In genomic region chr6:34556031-34556471, GRCh38 we compare ENCODE assay signal across 13 cellular contexts. TPM values are rescaled to one million over a fixed set of nuclear protein-coding genes. Genes with fewer than 3 reads are reported as not detected.
DNase-seq lines count a peak whose midpoint lies in the region; ATAC-seq and TF ChIP-seq lines count a peak whose summit lies in the region.
"Had no signal": no experiment of that assay in that cellular context is flagged by ENCODE, and none has a peak within 500 bp of the region (broad histone marks: within the 10 kb centered on the region; RNA-seq: fewer than 3 reads in every experiment).

TSS of gene SPDEF (minus strand) at chr6:34556329. CDS start at chr6:34544455, 11,874 bp downstream.

- no peak for DNase-seq in HCT116 (ENCODE audit: low read depth, low spot score)
- DNase-seq in RWPE2 (ENCODE audit: low spot score) = no peak
- peak; percentile 61 for DNase-seq in kidney tubule cell (ENCODE audit: low spot score)
- peak; percentile 71 for DNase-seq in stomach
- DNase-seq in AG20443 (ENCODE audit: low spot score) = no peak
- no peak for DNase-seq in central memory CD4-positive, alpha-beta T cell
- no peak for DNase-seq in right cardiac atrium
- DNase-seq: CD8-positive, alpha-beta T cell; GM23248; stimulated activated CD4-positive, alpha-beta T cell treated with anti-CD3 and anti-CD28 coated beads, Interleukin-4, amount 100 ng/mL, for 24 hours had no signal

- POLR2A ChIA-PET in HCT116 (lab: Charles Lee) = no interaction called here

- intact Hi-C loops in HCT116 (cut with micrococcal nuclease) (no loop called here), stomach (cut with DNase I; ENCODE audit: low total_unique reads) (no loop called here), right cardiac atrium (cut with DNase I) (no loop called here)

- RAD21 ChIA-PET in HCT116 (lab: Charles Lee; ENCODE audit: low non-redundant PET in 1 of 2, low total read pairs in 2 of 2, uncharacterized antibody in 2 of 2, unreplicated experiment in 2 of 2) = no interaction called here

- no peak within 1 kb of the TSS for H3K27ac ChIP-seq in HCT116 (ENCODE audit: low read depth, low read length)
- H3K27ac ChIP-seq in RWPE2 (ENCODE audit: poor library complexity, severe bottlenecking) = peak within 1 kb of the TSS; percentile 26
- H3K27ac ChIP-seq in stomach = peak within 1 kb of the TSS; percentile 69 to 88 (median 82)
- no peak within 1 kb of the TSS for H3K27ac ChIP-seq in right cardiac atrium (ENCODE audit: low read length)
- H3K27ac ChIP-seq: GM23248 had no signal

- CTCF ChIA-PET in HCT116 (lab: Charles Lee) = no interaction called here

- 22 to 50% (median 29%) methylated on average over 3 to 6 of the region's 6 CpGs for WGBS in stomach, 5 donors
- 56% methylated on average over 6 of the region's 6 CpGs for WGBS in right cardiac atrium

- H3K4me3 ChIP-seq in HCT116 (replicated peaks in 1 of 2; ENCODE audit: low read depth in 1 of 2, low read length in 2 of 2) (no peak within 1 kb of the TSS), RWPE2 (ENCODE audit: severe bottlenecking) (peak within 1 kb of the TSS; percentile 4), stomach (peak within 1 kb of the TSS; percentile 35 to 53 (median 43)), right cardiac atrium (ENCODE audit: low read length) (no peak within 1 kb of the TSS)
- H3K4me3 ChIP-seq: GM23248 had no signal

- H3K4me1 ChIP-seq in HCT116 (ENCODE audit: control insufficient read depth in 1 of 2, insufficient read depth in 2 of 2, low read length in 2 of 2) (peaks cover 0 to 8% of the 10 kb centered on the region in 2 experiments; a peak in 2 of 4 replicates), RWPE2 (ENCODE audit: insufficient read depth, poor library complexity, severe bottlenecking) (peaks cover 14% of the 10 kb centered on the region), stomach (peaks cover 8 to 71% (median 55%) of the 10 kb centered on the region in 4 donors), right cardiac atrium (ENCODE audit: control insufficient read depth, insufficient read depth, low read length) (no peaks in the 10 kb centered on the region)

- H3K9me2 ChIP-seq in HCT116 (ENCODE audit: insufficient read depth) = no peaks in the 10 kb centered on the region

- H3K27me3 ChIP-seq in HCT116 (ENCODE audit: insufficient read depth, low read length) (no peaks in the 10 kb centered on the region), RWPE2 (ENCODE audit: insufficient read depth, poor library complexity, severe bottlenecking) (no peaks in the 10 kb centered on the region), stomach (no peaks in the 10 kb centered on the region), right cardiac atrium (ENCODE audit: control insufficient read depth, insufficient read depth) (no peaks in the 10 kb centered on the region)

- no peak for TF ChIP-seq RAD21 in HCT116 (IDR thresholded peaks at IDR 0.05; ENCODE audit: low read depth)

- H3K36me3 ChIP-seq in HCT116 (ENCODE audit: control insufficient read depth in 1 of 2, insufficient read depth in 2 of 2, low read length in 2 of 2) (no peaks in the 10 kb centered on the region), RWPE2 (ENCODE audit: low read depth) (no peaks in the 10 kb centered on the region), stomach (no peaks in the 10 kb centered on the region)

- H3K79me2 ChIP-seq in HCT116 (ENCODE audit: insufficient read depth, low read length) = no peaks in the 10 kb centered on the region

- no peaks in the 10 kb centered on the region for H4K20me1 ChIP-seq in HCT116 (ENCODE audit: insufficient read depth)

- H3K9me3 ChIP-seq in HCT116 (ENCODE audit: control insufficient read depth in 1 of 2, insufficient read depth in 1 of 2, low read depth in 1 of 2, low read length in 2 of 2) (peaks cover 0 to 6% of the 10 kb centered on the region in 2 experiments; a peak in 1 of 4 replicates), RWPE2 (ENCODE audit: severe bottlenecking) (peaks cover 5% of the 10 kb centered on the region), stomach (peaks cover 0 to 8% (median 6%) of the 10 kb centered on the region in 4 donors), right cardiac atrium (ENCODE audit: control insufficient read depth, low read length) (no peaks in the 10 kb centered on the region)

- TF ChIP-seq EP300 in stomach (IDR thresholded peaks at IDR 0.05) = no peak

- TF ChIP-seq CTCF in HCT116 (IDR thresholded peaks at IDR 0.05 in 2 of 3, conservative IDR thresholded peaks at IDR 0.05 in 1 of 3; ENCODE audit: borderline replicate concordance in 1 of 3, insufficient read depth in 1 of 3, low read depth in 2 of 3, low read length in 2 of 3) (0 out of 6 replicates have a peak, but pooled peaks of 1 of the 3 experiments have one; percentile 1), RWPE2 (IDR thresholded peaks at IDR 0.05; ENCODE audit: poor library complexity, severe bottlenecking) (no peak), stomach (IDR thresholded peaks at IDR 0.05) (peak in 2 of 7 experiments; percentile 15 to 46)

- H3K9ac ChIP-seq in HCT116 (ENCODE audit: low read length) = no peak within 1 kb of the TSS
- H3K9ac ChIP-seq: GM23248 had no signal

- no TSS peak for BruUV-seq in HCT116 (replicated peaks; lab: Mats Ljungman, UMichigan)

- ATAC-seq in HCT116 (peak; percentile 51; the same call in 1 of the 2 replicates), RWPE2 (ENCODE audit: low read depth) (peak; percentile 69), right cardiac atrium (no peak)
- ATAC-seq: CD8-positive, alpha-beta T cell; sciatic nerve; stimulated activated effector memory CD8-positive, alpha-beta T cell treated with anti-CD3 and anti-CD28 coated beads, Interleukin-12 subunit alpha, Interleukin-12 subunit beta, amount 100 ng/mL, for 72 hours had no signal

- no peak for TF ChIP-seq POLR2A in HCT116 (IDR thresholded peaks at IDR 0.05; ENCODE audit: borderline replicate concordance, extremely low read depth, insufficient read depth, insufficient read length)
- no peak for TF ChIP-seq POLR2A in stomach (IDR thresholded peaks at IDR 0.05)

- no peak within 1 kb of the TSS for H3K4me2 ChIP-seq in HCT116 (ENCODE audit: low read length)

- H2AFZ ChIP-seq in HCT116 (ENCODE audit: low read depth, low read length, poor library complexity, severe bottlenecking) = no peak within 1 kb of the TSS
- H2AFZ ChIP-seq: GM23248 had no signal

TF ChIP-seq in HCT116, 20 proteins besides CTCF, POLR2A, EP300 and RAD21:
- TF ChIP-seq YY1 (IDR thresholded peaks at IDR 0.05; ENCODE audit: extremely low read depth, insufficient replicate concordance, low read depth, low read length) (no peak), EGR1 (IDR thresholded peaks at IDR 0.05; ENCODE audit: low read depth) (no peak), TCF7L2 (IDR thresholded peaks at IDR 0.05; ENCODE audit: borderline replicate concordance, extremely low read depth, insufficient read depth, insufficient read length) (no peak), EZH2 (IDR thresholded peaks at IDR 0.05) (no peak), MAX (IDR thresholded peaks at IDR 0.05) (no peak)

RNA-seq across cellular contexts. Expression of gene SPDEF, which starts in this region (rescaled TPM):
- total RNA-seq in HCT116 (2021; ENCODE audit: unreplicated experiment) (0.39 TPM), stomach (100 to 1,000 TPM in 1 of 5 donors, 10 to 100 TPM in 1, 1 to 10 TPM in 3; 2.2 to 129 (median 9.9) TPM), right cardiac atrium (under 1 TPM in 2 of 4 donors, not detected in 2; 0.11 to 0.17 TPM)
- 0.26 and 0.32 TPM in 2 replicates for polyA plus RNA-seq in HCT116 (2012)
- polyA plus RNA-seq in stomach (10 to 100 TPM; 34.8 to 59.3 (median 36.7) TPM), right cardiac atrium (0.14 TPM)
- total RNA-seq: dermis microvascular lymphatic vessel endothelial cell, GM23248, sciatic nerve had no signal
- polyA plus RNA-seq: GM23248 had no signal

Comparison
In these comparisons a context has a peak if more than half of its experiments do, and no peak if none do; other contexts are left out.
1. RNA of gene SPDEF (polyA plus RNA-seq): 34.8 to 59.3 TPM in stomach; 0.14 TPM in right cardiac atrium (single experiment); every median in the first group is over 10 times any median in the second.
2. Peak in ATAC-seq in HCT116; RNA of the gene not detected or under 1 TPM.
3. DNase-seq: peak in kidney tubule cell (single experiment) and stomach (single experiment); none in HCT116 (single experiment), RWPE2 (single experiment), AG20443 (single experiment), central memory CD4-positive, alpha-beta T cell (single experiment) and right cardiac atrium (0 of 3).
4. H3K27ac ChIP-seq: peak in RWPE2 (single experiment) and stomach (5 of 5); none in HCT116 (single experiment) and right cardiac atrium (single experiment).
5. H3K4me3 ChIP-seq: peak in RWPE2 (single experiment) and stomach (4 of 4); none in HCT116 (0 of 2) and right cardiac atrium (single experiment).